ENCODE assay signal across 8 cellular contexts in the genomic region with DNA sequence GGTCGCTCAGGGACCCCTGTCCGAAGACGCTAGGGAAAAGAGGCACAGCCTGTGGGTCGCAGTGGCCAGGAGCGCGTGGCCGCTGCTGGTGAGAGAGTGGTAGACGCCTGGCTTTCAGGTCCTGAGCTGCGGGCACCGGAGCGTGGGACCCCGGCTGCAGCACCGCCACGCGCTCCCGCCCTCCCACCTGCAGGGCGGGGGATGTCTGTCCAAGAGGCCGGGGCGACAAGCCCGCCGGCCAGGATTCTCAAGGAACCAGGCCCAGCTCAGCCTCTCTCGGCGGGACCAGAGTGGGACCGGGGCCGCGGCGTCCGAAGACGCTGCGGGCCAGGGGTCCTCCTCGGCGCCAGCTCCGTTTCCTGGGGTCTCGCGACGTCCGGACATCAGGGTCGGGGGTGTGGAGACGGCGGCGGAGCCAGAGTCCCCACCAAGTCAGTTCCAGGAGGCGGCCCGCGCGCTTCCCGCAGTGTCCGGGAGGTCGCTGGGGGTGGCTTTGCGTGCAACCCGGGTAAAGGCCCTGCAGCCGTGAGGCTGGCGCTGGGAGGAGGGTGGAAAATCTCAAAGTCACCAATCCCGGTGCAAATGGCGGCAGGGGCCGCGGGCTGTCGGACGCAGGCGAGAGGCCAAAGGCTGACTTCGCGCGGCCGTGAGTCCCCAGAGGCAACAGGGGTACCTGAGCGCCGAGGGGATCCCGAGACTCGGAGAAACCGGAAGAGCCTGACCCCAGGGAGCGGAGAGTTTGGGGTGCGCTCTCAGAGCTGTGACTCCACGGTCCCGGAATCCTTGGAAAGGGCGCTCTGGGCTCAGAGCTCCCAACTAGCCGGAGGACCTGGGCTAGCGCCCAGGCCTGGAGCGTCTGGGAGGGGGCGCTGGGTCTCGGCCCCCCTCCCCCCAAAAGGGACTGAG. TPM values are rescaled to one million over a fixed set of nuclear protein-coding genes. Genes with fewer than 3 reads are reported as not detected.
A peak's percentile ranks its signal among the peaks of the same experiment; 100 is the strongest.
DNase-seq lines count a peak whose midpoint lies in the region; ATAC-seq and TF ChIP-seq lines count a peak whose summit lies in the region.

No MANE protein-coding gene starts in this region.

- H3K36me3 ChIP-seq in esophagus muscularis mucosa, result peaks cover 12 to 18% (median 15%) of the 10 kb centered on the region in 4 donors
- peaks cover 10% of the 10 kb centered on the region for H3K36me3 ChIP-seq in mesodermal cell (ENCODE audit: control insufficient read depth, insufficient read depth, low read length)
- no peaks in the 10 kb centered on the region for H3K36me3 ChIP-seq in effector memory CD4-positive, alpha-beta T cell (ENCODE audit: control insufficient read depth, insufficient read depth, low read length)

- peak overlapping the region; percentile 99 to 100 (median 100) for H3K27ac ChIP-seq in esophagus muscularis mucosa (replicated peaks in 1 of 4)
- peak overlapping the region; percentile 75 for H3K27ac ChIP-seq in mesodermal cell (ENCODE audit: low read depth, low read length, severe bottlenecking)
- no peak overlapping the region for H3K27ac ChIP-seq in effector memory CD4-positive, alpha-beta T cell (ENCODE audit: insufficient read depth, low read length, poor library complexity, severe bottlenecking)

- no peak overlapping the region for H3K27ac Mint-ChIP-seq in activated T-cell treated with anti-CD3 and anti-CD28 coated beads, Interleukin-2, amount 50 U/mL, for 72 hours
- H3K27ac Mint-ChIP-seq in activated T-cell treated with anti-CD3 and anti-CD28 coated beads, Interleukin-2, amount 50 U/mL, for 24 hours, result no peak overlapping the region
- H3K27ac Mint-ChIP-seq in type B pancreatic cell, result peak overlapping the region; percentile 92

- TF ChIP-seq CTCF in esophagus muscularis mucosa (IDR thresholded peaks at IDR 0.05) (no peak), type B pancreatic cell (conservative IDR thresholded peaks at IDR 0.05) (no peak)

- ATAC-seq in activated T-cell treated with anti-CD3 and anti-CD28 coated beads, Interleukin-2, amount 50 U/mL, for 72 hours (replicated peaks in 1 of 2), result no peak

- intact Hi-C loops in esophagus muscularis mucosa (cut with DNase I), result loop anchor here (5.0 kb wide), 1 partner anchor 266 kb away; no protein-coding TSS in a partner anchor

- whole genome bisulfite sequencing in esophagus muscularis mucosa, result 5% methylated on average over 8 of the region's 78 CpGs
- 2 to 4% methylated on average over 74 to 78 of the region's 78 CpGs for WGBS in mesodermal cell (ENCODE audit: insufficient coverage in 2 of 2), 2 experiments

- H3K4me1 ChIP-seq in esophagus muscularis mucosa (peaks cover 13 to 40% (median 31%) of the 10 kb centered on the region in 4 donors), mesodermal cell (ENCODE audit: control insufficient read depth, insufficient read depth, low read length, poor library complexity, severe bottlenecking) (peaks cover 8% of the 10 kb centered on the region)
- peaks cover 20% of the 10 kb centered on the region for H3K4me1 ChIP-seq in effector memory CD4-positive, alpha-beta T cell (ENCODE audit: control insufficient read depth, insufficient read depth, low read length, poor library complexity, severe bottlenecking)

- peaks cover 0 to 5% of the 10 kb centered on the region in 2 donors for H3K36me3 Mint-ChIP-seq in activated T-cell treated with anti-CD3 and anti-CD28 coated beads, Interleukin-2, amount 50 U/mL, for 72 hours (ENCODE audit: insufficient read depth in 2 of 2)
- no peaks in the 10 kb centered on the region for H3K36me3 Mint-ChIP-seq in activated T-cell treated with anti-CD3 and anti-CD28 coated beads, Interleukin-2, amount 50 U/mL, for 24 hours (ENCODE audit: low read depth)
- H3K36me3 Mint-ChIP-seq in type B pancreatic cell, result peaks cover 30% of the 10 kb centered on the region

- no peaks in the 10 kb centered on the region for H3K9me3 ChIP-seq in esophagus muscularis mucosa
- no peaks in the 10 kb centered on the region for H3K9me3 ChIP-seq in mesodermal cell (ENCODE audit: control insufficient read depth, low read length)
- H3K9me3 ChIP-seq in effector memory CD4-positive, alpha-beta T cell (ENCODE audit: control insufficient read depth, low read length), result no peaks in the 10 kb centered on the region

- TF ChIP-seq POLR2A in esophagus muscularis mucosa (IDR thresholded peaks at IDR 0.05; ENCODE audit: low read depth), result no peak

- H3K27me3 Mint-ChIP-seq in activated T-cell treated with anti-CD3 and anti-CD28 coated beads, Interleukin-2, amount 50 U/mL, for 72 hours (ENCODE audit: low read depth), result peaks cover 59% of the 10 kb centered on the region
- H3K27me3 Mint-ChIP-seq in activated T-cell treated with anti-CD3 and anti-CD28 coated beads, Interleukin-2, amount 50 U/mL, for 24 hours, result peaks cover 77% of the 10 kb centered on the region
- H3K27me3 Mint-ChIP-seq in type B pancreatic cell, result peaks cover 37% of the 10 kb centered on the region

- DNase-seq in activated T-cell treated with anti-CD3 and anti-CD28 coated beads, Interleukin-2, amount 50 U/mL, for 72 hours, result no peak
- no peak for DNase-seq in activated T-cell treated with anti-CD3 and anti-CD28 coated beads, Interleukin-2, amount 50 U/mL, for 24 hours
- DNase-seq in esophagus muscularis mucosa (ENCODE audit: extremely low spot score) (no peak), type B pancreatic cell (ENCODE audit: extremely low spot score, unreplicated experiment) (peak; percentile 78), OCI-M1 (lab: John Stamatoyannopoulos, UW) (no peak)
- no peak for DNase-seq in effector memory CD4-positive, alpha-beta T cell
- DNase-seq in stimulated activated CD8-positive, alpha-beta memory T cell treated with anti-CD3 and anti-CD28 coated beads, Interleukin-4, amount 100 ng/mL, for 48 hours, result no peak

- H3K4me3 ChIP-seq in esophagus muscularis mucosa, result peak overlapping the region; percentile 86 to 100 (median 96)
- H3K4me3 ChIP-seq in mesodermal cell (ENCODE audit: extremely low read depth, insufficient read depth, low read length, poor library complexity, severe bottlenecking), result peak overlapping the region; percentile 44
- no peak overlapping the region for H3K4me3 ChIP-seq in effector memory CD4-positive, alpha-beta T cell (ENCODE audit: insufficient read depth, low read depth, low read length, poor library complexity, severe bottlenecking)

- no peak for TF ChIP-seq EP300 in esophagus muscularis mucosa (IDR thresholded peaks at IDR 0.05)

- no peaks in the 10 kb centered on the region for H3K9me3 Mint-ChIP-seq in activated T-cell treated with anti-CD3 and anti-CD28 coated beads, Interleukin-2, amount 50 U/mL, for 72 hours
- no peaks in the 10 kb centered on the region for H3K9me3 Mint-ChIP-seq in activated T-cell treated with anti-CD3 and anti-CD28 coated beads, Interleukin-2, amount 50 U/mL, for 24 hours
- no peaks in the 10 kb centered on the region for H3K9me3 Mint-ChIP-seq in type B pancreatic cell

- peaks cover 15% of the 10 kb centered on the region for H3K4me1 Mint-ChIP-seq in activated T-cell treated with anti-CD3 and anti-CD28 coated beads, Interleukin-2, amount 50 U/mL, for 72 hours (ENCODE audit: low read depth)
- peaks cover 15% of the 10 kb centered on the region for H3K4me1 Mint-ChIP-seq in activated T-cell treated with anti-CD3 and anti-CD28 coated beads, Interleukin-2, amount 50 U/mL, for 24 hours (ENCODE audit: low read depth)
- peaks cover 12% of the 10 kb centered on the region for H3K4me1 Mint-ChIP-seq in type B pancreatic cell (ENCODE audit: unreplicated experiment)

- no peaks in the 10 kb centered on the region for H3K27me3 ChIP-seq in esophagus muscularis mucosa
- peaks cover 35% of the 10 kb centered on the region for H3K27me3 ChIP-seq in effector memory CD4-positive, alpha-beta T cell (replicated peaks; ENCODE audit: control insufficient read depth, insufficient read depth, low read length, poor library complexity, severe bottlenecking)

- peak overlapping the region; percentile 17 to 57 for H3K4me3 Mint-ChIP-seq in activated T-cell treated with anti-CD3 and anti-CD28 coated beads, Interleukin-2, amount 50 U/mL, for 72 hours
- H3K4me3 Mint-ChIP-seq in activated T-cell treated with anti-CD3 and anti-CD28 coated beads, Interleukin-2, amount 50 U/mL, for 24 hours, result no peak overlapping the region
- H3K4me3 Mint-ChIP-seq in type B pancreatic cell, result peak overlapping the region; percentile 91

RNA-seq across cellular contexts. Expression of gene ZNF503, which starts 5.4 kb away (rescaled TPM):
- total RNA-seq in activated T-cell treated with anti-CD3 and anti-CD28 coated beads, Interleukin-2, amount 50 U/mL, for 72 hours, result 1 to 10 TPM in 1 of 2 donors, under 1 TPM in 1; 0.50 to 1.3 TPM
- total RNA-seq in esophagus muscularis mucosa (100 to 1,000 TPM in 1 of 4 donors, 10 to 100 TPM in 3; 21.2 to 101 (median 65.1) TPM), type B pancreatic cell (ENCODE audit: low replicate concordance) (86.7 and 88.4 TPM in 2 replicates)
- 35.4 TPM for polyA plus RNA-seq in mesodermal cell (2013, experiment 1 of 2)
- polyA plus RNA-seq in mesodermal cell (2013, experiment 2 of 2), result 35.7 TPM

RNA-seq across cellular contexts. Expression of gene LRMDA, which starts 35.2 kb away (rescaled TPM):
- total RNA-seq in activated T-cell treated with anti-CD3 and anti-CD28 coated beads, Interleukin-2, amount 50 U/mL, for 72 hours, result not detected
- total RNA-seq in esophagus muscularis mucosa, result 10 to 100 TPM; 14.3 to 34.9 (median 26.5) TPM
- 1.4 TPM for polyA plus RNA-seq in mesodermal cell (2013, experiment 1 of 2)
- 2.9 TPM for polyA plus RNA-seq in mesodermal cell (2013, experiment 2 of 2)
- total RNA-seq in type B pancreatic cell (ENCODE audit: low replicate concordance), result 0.62 and 2.0 TPM in 2 replicates

Comparison
In these comparisons a context has a peak if more than half of its experiments do, and no peak if none do; other contexts are left out.
1. RNA of gene ZNF503, which starts 5.4 kb away (total RNA-seq): 86.7 to 88.4 TPM in type B pancreatic cell and 21.2 to 101 TPM in esophagus muscularis mucosa; 0.50 to 1.3 TPM in activated T-cell treated with anti-CD3 and anti-CD28 coated beads, Interleukin-2, amount 50 U/mL, for 72 hours; every median in the first group is over 4 times any median in the second.